ENCODE assay signal across 36 cellular contexts in genomic region chr12:18072723-18073122, GRCh38. TPM values are rescaled to one million over a fixed set of nuclear protein-coding genes. Genes with fewer than 3 reads are reported as not detected.
"Had no signal": no experiment of that assay in that cellular context is flagged by ENCODE, and none has a peak within 500 bp of the region (broad histone marks: within the 10 kb centered on the region; RNA-seq: fewer than 3 reads in every experiment).

No MANE protein-coding gene starts in this region.

- FAIRE-seq: astrocyte, TTC549 had no signal

- H3K36me3 ChIP-seq: adrenal gland, brain microvascular endothelial cell, breast epithelium had no signal

- H3K4me1 ChIP-seq: adrenal gland, body of pancreas, breast epithelium had no signal

- H3K9me3 ChIP-seq: adrenal gland, body of pancreas, breast epithelium had no signal

- H3K27ac ChIP-seq: adrenal gland, body of pancreas, brain microvascular endothelial cell, breast epithelium, VCaP had no signal

- H3K4me3 ChIP-seq: adrenal gland, body of pancreas, breast epithelium had no signal

- DNase-seq: activated B cell treated with CpG ODN at 0.5 μM for 24 hours; activated CD4-positive, alpha-beta memory T cell treated with anti-CD3 and anti-CD28 coated beads for 36 hours; activated CD4-positive, alpha-beta T cell treated with anti-CD3 and anti-CD28 coated beads for 4 hours; activated CD4-positive, alpha-beta T cell treated with anti-CD3 and anti-CD28 coated beads, Interleukin-2, amount 10 ng/mL, durations not matched to agents 24 days and 14 days; activated CD4-positive, alpha-beta T cell treated with anti-CD3 and anti-CD28 coated beads, Interleukin-2, amount 50 U/mL, for 1 hour; activated CD4-positive, alpha-beta T cell treated with anti-CD3 and anti-CD28 coated beads, Interleukin-2, amount 50 U/mL, for 4 hours; activated CD4-positive, CD25-positive, alpha-beta regulatory T cell treated with anti-CD3 and anti-CD28 coated beads, Interleukin-2, amount 50 U/mL, for 72 hours; activated CD8-positive, alpha-beta memory T cell treated with anti-CD3 and anti-CD28 coated beads, Interleukin-2, amount 50 U/mL, for 4 hours; activated CD8-positive, alpha-beta T cell treated with anti-CD3 and anti-CD28 coated beads for 36 hours; activated effector memory CD4-positive, alpha-beta T cell treated with anti-CD3 and anti-CD28 coated beads, Interleukin-2, amount 50 U/mL, for 16 hours; activated gamma-delta T cell treated with Interleukin-2 at 50 U/mL for 16 hours; activated naive CD4-positive, alpha-beta T cell; activated naive CD4-positive, alpha-beta T cell treated with anti-CD3 and anti-CD28 coated beads for 36 hours; activated naive CD4-positive, alpha-beta T cell treated with anti-CD3 and anti-CD28 coated beads, Interleukin-2, amount 50 U/mL, for 16 hours; activated naive CD8-positive, alpha-beta T cell treated with anti-CD3 and anti-CD28 coated beads for 36 hours; activated T-cell treated with anti-CD3 and anti-CD28 coated beads for 4 hours; activated T-cell treated with anti-CD3 and anti-CD28 coated beads, Interleukin-2, amount 50 U/mL, for 1 hour; activated T-cell treated with anti-CD3 and anti-CD28 coated beads, Interleukin-2, amount 50 U/mL, for 4 hours; activated T-cell treated with anti-CD3 and anti-CD28 coated beads, Interleukin-2, amount 50 U/mL, for 72 hours; adrenal gland; amniotic stem cell; aorta; body of pancreas; brain microvascular endothelial cell; central memory CD4-positive, alpha-beta T cell; T-helper 1 cell; T-helper 2 cell; T-helper 9 cell had no signal

- H3K27me3 ChIP-seq: adrenal gland, body of pancreas, brain microvascular endothelial cell, breast epithelium had no signal

RNA-seq across cellular contexts. Expression of gene RERGL, which starts 17.3 kb away (rescaled TPM):
- total RNA-seq: activated B cell treated with CpG ODN at 0.5 μM for 24 hours; activated CD4-positive, alpha-beta memory T cell treated with anti-CD3 and anti-CD28 coated beads for 36 hours; activated CD4-positive, alpha-beta T cell treated with anti-CD3 and anti-CD28 coated beads, Interleukin-2, amount 10 ng/mL, durations not matched to agents 24 days and 14 days; activated CD8-positive, alpha-beta memory T cell treated with anti-CD3 and anti-CD28 coated beads for 36 hours; activated CD8-positive, alpha-beta T cell treated with anti-CD3 and anti-CD28 coated beads for 36 hours; activated naive CD4-positive, alpha-beta T cell treated with anti-CD3 and anti-CD28 coated beads for 36 hours; activated naive CD4-positive, alpha-beta T cell treated with anti-CD3 and anti-CD28 coated beads, Interleukin-2, amount 50 U/mL, for 72 hours; activated naive CD8-positive, alpha-beta T cell treated with anti-CD3 and anti-CD28 coated beads for 36 hours; activated T-cell treated with anti-CD3 and anti-CD28 coated beads, Interleukin-2, amount 50 U/mL, for 4 hours; activated T-cell treated with anti-CD3 and anti-CD28 coated beads, Interleukin-2, amount 50 U/mL, for 72 hours; activated T-helper 1 cell treated with anti-CD3 and anti-CD28 coated beads, Interleukin-12 subunit alpha, Interleukin-12 subunit beta, Interleukin-2, Interleukin-4 antibody, amounts not matched to agents 30 ng/mL and 10 ng/mL and 1 ng/mL, durations not matched to agents 14 hours and 24 hours and 36 hours; activated T-helper 17 cell treated with anti-CD3 and anti-CD28 coated beads, Interleukin-2, amount 50 U/mL, for 72 hours; astrocyte had no signal
